24 cellular contexts compared by ENCODE assay signal in the genomic region with DNA sequence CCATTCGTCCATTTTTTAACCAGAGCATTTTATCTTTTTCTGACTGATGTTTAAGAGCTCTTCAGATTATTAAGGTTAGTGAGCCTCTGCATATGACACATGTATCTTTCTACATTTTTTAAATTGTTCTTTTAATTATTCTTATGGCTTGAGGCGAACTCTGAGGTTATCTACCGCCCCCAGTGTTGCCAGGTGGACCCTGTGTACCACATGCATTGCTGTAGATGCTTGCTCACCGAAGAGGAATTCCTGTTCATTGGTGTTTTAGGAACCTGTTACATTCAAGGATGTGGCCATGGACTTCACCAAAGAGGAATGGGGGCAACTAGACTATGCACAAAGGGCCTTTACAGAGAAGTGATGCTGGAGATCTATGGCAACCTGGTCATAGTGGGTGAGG. TPM values are rescaled to one million over a fixed set of nuclear protein-coding genes. Genes with fewer than 3 reads are reported as not detected.
A peak's percentile ranks its signal among the peaks of the same experiment; 100 is the strongest.
DNase-seq lines count a peak whose midpoint lies in the region; ATAC-seq, FAIRE-seq and TF ChIP-seq lines count a peak whose summit lies in the region.
"Had no signal": no experiment of that assay in that cellular context is flagged by ENCODE, and none has a peak within 500 bp of the region (broad histone marks: within the 10 kb centered on the region; RNA-seq: fewer than 3 reads in every experiment).

No MANE protein-coding gene starts in this region.

- FAIRE-seq in HepG2 (lab: Jason Lieb, UNC), result no peak
- FAIRE-seq: A549, G401.6, GM12892, H1 had no signal

- H3K9me3 ChIP-seq in HepG2 (ENCODE audit: low read length) (no peaks in the 10 kb centered on the region), right lobe of liver (no peaks in the 10 kb centered on the region), trophoblast cell (ENCODE audit: insufficient read depth, low read depth, low read length) (peaks cover 3% of the 10 kb centered on the region), gastroesophageal sphincter (no peaks in the 10 kb centered on the region)
- H3K9me3 ChIP-seq: A549, BE2C had no signal

- no peaks in the 10 kb centered on the region for H3K79me1 ChIP-seq in trophoblast cell (ENCODE audit: low read length)

- TF ChIP-seq CTCF in HepG2 (CRISPR knock-in tag; IDR thresholded peaks at IDR 0.05), result no peak
- TF ChIP-seq CTCF in right lobe of liver (IDR thresholded peaks at IDR 0.05), result no peak
- no peak for TF ChIP-seq CTCF in gastroesophageal sphincter (IDR thresholded peaks at IDR 0.05)

- H3K79me2 ChIP-seq in HepG2 (ENCODE audit: insufficient read depth, low read length) (no peaks in the 10 kb centered on the region), trophoblast cell (ENCODE audit: control insufficient read depth, insufficient read depth, low read length, poor library complexity) (no peaks in the 10 kb centered on the region)

- H3K4me1 ChIP-seq in HepG2 (ENCODE audit: insufficient read depth, low read length) (peaks cover 6% of the 10 kb centered on the region; the same call in 1 of the 2 replicates), right lobe of liver (peaks cover 0 to 6% (median 0%) of the 10 kb centered on the region in 4 donors), trophoblast cell (ENCODE audit: control insufficient read depth in 1 of 2, insufficient read depth in 2 of 2, low read length in 2 of 2) (no peaks in the 10 kb centered on the region), gastroesophageal sphincter (no peaks in the 10 kb centered on the region)
- H3K4me1 ChIP-seq: A549; BE2C; BLaER1 treated with 17β-estradiol and CSF1 and Interleukin-3, amounts not matched to agents 10 nM and 100 nM had no signal

- no peaks in the 10 kb centered on the region for H4K20me1 ChIP-seq in HepG2 (ENCODE audit: insufficient read depth, low read length)
- H4K20me1 ChIP-seq: BLaER1 treated with 17β-estradiol and CSF1 and Interleukin-3, amounts not matched to agents 10 nM and 100 nM had no signal

- no peak overlapping the region for H4K91ac ChIP-seq in trophoblast cell (ENCODE audit: low read depth, low read length)

- H3K9ac ChIP-seq in HepG2 (ENCODE audit: insufficient read depth, low read depth, low read length), result no peak overlapping the region
- no peak overlapping the region for H3K9ac ChIP-seq in trophoblast cell (ENCODE audit: low read length)
- H3K9ac ChIP-seq: BLaER1 treated with 17β-estradiol and CSF1 and Interleukin-3, amounts not matched to agents 10 nM and 100 nM; GM23248 had no signal

- no peak overlapping the region for H3K4me3 ChIP-seq in HepG2 (replicated peaks in 1 of 3; ENCODE audit: insufficient read depth in 1 of 3, low read depth in 2 of 3, low read length in 3 of 3)
- no peak overlapping the region for H3K4me3 ChIP-seq in right lobe of liver
- no peak overlapping the region for H3K4me3 ChIP-seq in trophoblast cell (ENCODE audit: low read depth, low read length)
- no peak overlapping the region for H3K4me3 ChIP-seq in gastroesophageal sphincter
- H3K4me3 ChIP-seq: A549; BLaER1 treated with 17β-estradiol and CSF1 and Interleukin-3, amounts not matched to agents 10 nM and 100 nM; GM23248 had no signal

- TF ChIP-seq EP300 in HepG2 (IDR thresholded peaks at IDR 0.05; ENCODE audit: low read depth in 2 of 2, low read length in 2 of 2) (no peak), HepG2 (CRISPR knock-in tag; IDR thresholded peaks at IDR 0.05; ENCODE audit: borderline replicate concordance) (no peak), gastroesophageal sphincter (IDR thresholded peaks at IDR 0.05) (no peak)

- no TSS peak for BruUV-seq in HepG2 (replicated peaks; lab: Mats Ljungman, UMichigan)

- no peak overlapping the region for H2BK5ac ChIP-seq in trophoblast cell (ENCODE audit: low read depth, low read length, poor library complexity)

- no peak overlapping the region for H2AFZ ChIP-seq in HepG2 (ENCODE audit: low read length)
- no peak overlapping the region for H2AFZ ChIP-seq in trophoblast cell (ENCODE audit: insufficient read depth, low read length, poor library complexity)
- H2AFZ ChIP-seq: GM23248 had no signal

- intact Hi-C loops in HepG2 (cut with micrococcal nuclease; ENCODE audit: unreplicated experiment), result no loop called here
- intact Hi-C loops in right lobe of liver (cut with DNase I), result no loop called here

- H2BK12ac ChIP-seq in trophoblast cell (ENCODE audit: low read length), result no peak overlapping the region

- ATAC-seq in HepG2 (peak; percentile 44; the same call in 1 of the 3 replicates), right lobe of liver (no peak), gastroesophageal sphincter (no peak)
- ATAC-seq: A549, HCT116 had no signal

- H2AK5ac ChIP-seq in trophoblast cell (ENCODE audit: low read length), result no peak overlapping the region

- POLR2A ChIA-PET in HepG2 (lab: Yijun Ruan, JAX), result no interaction called here

- no peaks in the 10 kb centered on the region for H3K27me3 ChIP-seq in HepG2 (ENCODE audit: control insufficient read depth in 1 of 2, insufficient read depth in 2 of 2, low read length in 2 of 2)
- no peaks in the 10 kb centered on the region for H3K27me3 ChIP-seq in right lobe of liver
- no peaks in the 10 kb centered on the region for H3K27me3 ChIP-seq in trophoblast cell (ENCODE audit: insufficient read depth, low read length)
- H3K27me3 ChIP-seq in gastroesophageal sphincter, result peaks cover 5% of the 10 kb centered on the region
- H3K27me3 ChIP-seq: BE2C; BLaER1 treated with 17β-estradiol and CSF1 and Interleukin-3, amounts not matched to agents 10 nM and 100 nM had no signal

- no peak overlapping the region for H3K23ac ChIP-seq in trophoblast cell (ENCODE audit: low read length)

- no peak overlapping the region for H4K8ac ChIP-seq in trophoblast cell (ENCODE audit: low read depth, low read length)

- H2BK120ac ChIP-seq in trophoblast cell (ENCODE audit: insufficient read depth, low read length, poor library complexity), result no peak overlapping the region

- no peak overlapping the region for H3K4ac ChIP-seq in trophoblast cell (ENCODE audit: low read depth, low read length)

- no peak for TF ChIP-seq RAD21 in HepG2 (CRISPR knock-in tag; IDR thresholded peaks at IDR 0.05)

- 21% methylated on average over 4 of the region's 4 CpGs for WGBS in HepG2 (ENCODE audit: low lambda C conversion rate)
- 75% methylated on average over 4 of the region's 4 CpGs for WGBS in right lobe of liver (ENCODE audit: insufficient coverage, low coverage, low lambda C conversion rate, missing lambda C conversion rate)
- WGBS in trophoblast cell (ENCODE audit: extremely low coverage, insufficient coverage, insufficient read length), result no CpG with 5 or more reads among the region's 4 CpGs
- WGBS in gastroesophageal sphincter (ENCODE audit: low coverage in 1 of 2), 2 donors, result 63 to 71% methylated on average over 1 to 4 of the region's 4 CpGs

- in situ Hi-C loops in HepG2 (cut with HindIII; ENCODE audit: extremely low pct_ligation_motif_present, low pct_unique_long_range_greater_than_20kb), result no loop called here

- DNase-seq in HepG2 (ENCODE audit: low spot score) (no peak), right lobe of liver (no peak), RPMI7951 (ENCODE audit: low read depth) (peak; percentile 5), trophoblast cell (peak; percentile 63 to 79), cortex of kidney (lab: John Stamatoyannopoulos, UW) (no peak), KG1 (lab: John Stamatoyannopoulos, UW) (no peak)
- DNase-seq: 8988T; ACHN; AML-193; BE2C; Calu3; CD4-positive, alpha-beta T cell; CD8-positive, alpha-beta memory T cell; DMS53; DMS79 treated with DMSO at 0.1 percent for 48 hours; GM23248; H7 had no signal

- H4K12ac ChIP-seq in trophoblast cell (ENCODE audit: low read depth, low read length), result no peak overlapping the region

- no peak overlapping the region for H3K18ac ChIP-seq in trophoblast cell (ENCODE audit: low read length)

- CTCF ChIA-PET in HepG2 (lab: Yijun Ruan, JAX; ENCODE audit: low intra/inter-chr PET ratio, low total read pairs), result no interaction called here

- H3K36me3 ChIP-seq in HepG2 (replicated peaks in 1 of 2; ENCODE audit: control insufficient read depth in 1 of 2, insufficient read depth in 2 of 2, low read length in 2 of 2) (no peaks in the 10 kb centered on the region), right lobe of liver (no peaks in the 10 kb centered on the region), trophoblast cell (ENCODE audit: control insufficient read depth in 1 of 2, insufficient read depth in 2 of 2, low read length in 2 of 2) (no peaks in the 10 kb centered on the region), gastroesophageal sphincter (no peaks in the 10 kb centered on the region)
- H3K36me3 ChIP-seq: BE2C; BLaER1 treated with 17β-estradiol and CSF1 and Interleukin-3, amounts not matched to agents 10 nM and 100 nM had no signal

- no peak overlapping the region for H3K27ac ChIP-seq in HepG2 (ENCODE audit: extremely low read length, insufficient read depth, low read length)
- no peak overlapping the region for H3K27ac ChIP-seq in right lobe of liver
- H3K27ac ChIP-seq in trophoblast cell (ENCODE audit: low read depth, low read length), result no peak overlapping the region
- no peak overlapping the region for H3K27ac ChIP-seq in gastroesophageal sphincter
- H3K27ac ChIP-seq: A549; BLaER1 treated with 17β-estradiol and CSF1 and Interleukin-3, amounts not matched to agents 10 nM and 100 nM; GM23248 had no signal

- no peak overlapping the region for H3K14ac ChIP-seq in trophoblast cell (ENCODE audit: low read length)

- TF ChIP-seq POLR2A in HepG2 (IDR thresholded peaks at IDR 0.05; ENCODE audit: insufficient read depth in 1 of 2, low read depth in 2 of 2, low read length in 2 of 2) (no peak), right lobe of liver (IDR thresholded peaks at IDR 0.05) (no peak), gastroesophageal sphincter (IDR thresholded peaks at IDR 0.05) (no peak)

- H3K4me2 ChIP-seq in HepG2 (ENCODE audit: low read depth, low read length) (no peak overlapping the region), trophoblast cell (ENCODE audit: low read length) (no peak overlapping the region)
- H3K4me2 ChIP-seq: A549; BLaER1 treated with 17β-estradiol and CSF1 and Interleukin-3, amounts not matched to agents 10 nM and 100 nM had no signal

RNA-seq across cellular contexts. Expression of a gene that starts 31.8 kb away (rescaled TPM):
- total RNA-seq in HepG2 (2016; rRNA removed; fragmentation: Illumina TruSeq; extraction: Trizol), result 15.2 and 18.8 TPM in 2 replicates
- 3.7 and 4.1 TPM in 2 replicates for total RNA-seq in HepG2 (2016; cell fraction: cytosol; rRNA removed; fragmentation: Illumina TruSeq; extraction: Trizol; ENCODE audit: low read depth)
- 12.6 and 19.3 TPM in 2 replicates for total RNA-seq in HepG2 (2016; cell fraction: insoluble cytoplasmic fraction; rRNA removed; fragmentation: Illumina TruSeq; extraction: Trizol)
- 7.5 and 8.9 TPM in 2 replicates for total RNA-seq in HepG2 (2016; cell fraction: membrane; rRNA removed; fragmentation: Illumina TruSeq; extraction: Trizol)
- 8.7 and 15.6 TPM in 2 replicates for total RNA-seq in HepG2 (2016; cell fraction: nucleus; rRNA removed; fragmentation: Illumina TruSeq; extraction: Trizol)
- polyA plus RNA-seq in HepG2 (2011; rRNA removed), result 6.3 and 6.5 TPM in 2 replicates
- 4.2 and 4.9 TPM in 2 replicates for polyA plus RNA-seq in HepG2 (2011; cell fraction: cytosol; rRNA removed)
- 5.2 and 7.7 TPM in 2 replicates for polyA plus RNA-seq in HepG2 (2011; cell fraction: nucleus; rRNA removed)
- 5.0 and 7.1 TPM in 2 replicates for polyA plus RNA-seq in HepG2 (2012)
- polyA plus RNA-seq in HepG2 (2016; cell fraction: cytosol; fragmentation: Illumina TruSeq; extraction: Trizol; ENCODE audit: low read depth), result 0.60 and 0.77 TPM in 2 replicates
- 10.5 and 10.8 TPM in 2 replicates for polyA plus RNA-seq in HepG2 (2016; cell fraction: insoluble cytoplasmic fraction; fragmentation: Illumina TruSeq; extraction: Trizol; ENCODE audit: low read depth)
- 1.4 and 1.5 TPM in 2 replicates for polyA plus RNA-seq in HepG2 (2016; cell fraction: membrane; fragmentation: Illumina TruSeq; extraction: Trizol; ENCODE audit: low read depth)
- 14.7 and 15.9 TPM in 2 replicates for polyA plus RNA-seq in HepG2 (2016; cell fraction: nucleus; fragmentation: Illumina TruSeq; extraction: Trizol; ENCODE audit: insufficient read depth, low read depth)
- 1.1 and 4.1 TPM in 2 replicates for polyA minus RNA-seq in HepG2 (2011; rRNA and poly(A)+ RNA removed; ENCODE audit: low replicate concordance)
- polyA minus RNA-seq in HepG2 (2011; cell fraction: cytosol; rRNA and poly(A)+ RNA removed), result 4.4 and 6.0 TPM in 2 replicates
- 6.6 and 17.4 TPM in 2 replicates for polyA minus RNA-seq in HepG2 (2011; cell fraction: nucleus; rRNA and poly(A)+ RNA removed)
- 10 to 100 TPM in 2 of 6 experiments, 1 to 10 TPM in 4; 6.0 to 11.0 (median 8.6) TPM for total RNA-seq in right lobe of liver
- total RNA-seq in RPMI7951 (2014; rRNA removed; shearing (Covaris generic)), result 7.6 and 9.7 TPM in 2 replicates
- 2.6 and 3.3 TPM in 2 replicates for polyA plus RNA-seq in trophoblast cell (2013)
- 10 to 100 TPM in 1 of 4 donors, 1 to 10 TPM in 3; 2.3 to 11.5 (median 5.0) TPM for total RNA-seq in gastroesophageal sphincter

RNA-seq across cellular contexts. Expression of a gene that starts 54.7 kb away (rescaled TPM):
- total RNA-seq in HepG2 (2016; rRNA removed; fragmentation: Illumina TruSeq; extraction: Trizol), result 20.5 and 29.6 TPM in 2 replicates
- 11.4 and 12.7 TPM in 2 replicates for total RNA-seq in HepG2 (2016; cell fraction: cytosol; rRNA removed; fragmentation: Illumina TruSeq; extraction: Trizol; ENCODE audit: low read depth)
- total RNA-seq in HepG2 (2016; cell fraction: insoluble cytoplasmic fraction; rRNA removed; fragmentation: Illumina TruSeq; extraction: Trizol), result 20.3 and 25.9 TPM in 2 replicates
- 17.4 and 20.4 TPM in 2 replicates for total RNA-seq in HepG2 (2016; cell fraction: membrane; rRNA removed; fragmentation: Illumina TruSeq; extraction: Trizol)
- total RNA-seq in HepG2 (2016; cell fraction: nucleus; rRNA removed; fragmentation: Illumina TruSeq; extraction: Trizol), result 13.8 and 19.7 TPM in 2 replicates
- polyA plus RNA-seq in HepG2 (2011; rRNA removed), result 7.4 and 9.9 TPM in 2 replicates
- 6.0 and 7.8 TPM in 2 replicates for polyA plus RNA-seq in HepG2 (2011; cell fraction: cytosol; rRNA removed)
- 12.7 and 15.3 TPM in 2 replicates for polyA plus RNA-seq in HepG2 (2011; cell fraction: nucleus; rRNA removed)
- 10.0 and 11.0 TPM in 2 replicates for polyA plus RNA-seq in HepG2 (2012)
- 2.0 TPM in 2 replicates for polyA plus RNA-seq in HepG2 (2016; cell fraction: cytosol; fragmentation: Illumina TruSeq; extraction: Trizol; ENCODE audit: low read depth)
- polyA plus RNA-seq in HepG2 (2016; cell fraction: insoluble cytoplasmic fraction; fragmentation: Illumina TruSeq; extraction: Trizol; ENCODE audit: low read depth), result 22.8 and 23.7 TPM in 2 replicates
- polyA plus RNA-seq in HepG2 (2016; cell fraction: membrane; fragmentation: Illumina TruSeq; extraction: Trizol; ENCODE audit: low read depth), result 4.2 and 4.4 TPM in 2 replicates
- polyA plus RNA-seq in HepG2 (2016; cell fraction: nucleus; fragmentation: Illumina TruSeq; extraction: Trizol; ENCODE audit: insufficient read depth, low read depth), result 25.6 and 29.3 TPM in 2 replicates
- polyA minus RNA-seq in HepG2 (2011; rRNA and poly(A)+ RNA removed; ENCODE audit: low replicate concordance), result 6.6 and 10.1 TPM in 2 replicates
- polyA minus RNA-seq in HepG2 (2011; cell fraction: cytosol; rRNA and poly(A)+ RNA removed), result 4.1 and 6.1 TPM in 2 replicates
- 12.4 and 14.7 TPM in 2 replicates for polyA minus RNA-seq in HepG2 (2011; cell fraction: nucleus; rRNA and poly(A)+ RNA removed)
- total RNA-seq in right lobe of liver, result 1 to 10 TPM; 2.5 to 7.7 (median 3.9) TPM
- total RNA-seq in RPMI7951 (2014; rRNA removed; shearing (Covaris generic)), result 11.5 and 15.3 TPM in 2 replicates
- 5.7 and 5.8 TPM in 2 replicates for polyA plus RNA-seq in trophoblast cell (2013)
- total RNA-seq in gastroesophageal sphincter, result 1 to 10 TPM; 5.4 to 8.8 (median 8.0) TPM

Comparison
In these comparisons a context has a peak if more than half of its experiments do, and no peak if none do; other contexts are left out.
1. DNase-seq: peak in RPMI7951 (single experiment) and trophoblast cell (2 of 2); none in HepG2 (single experiment), right lobe of liver (0 of 3), cortex of kidney (single experiment) and KG1 (single experiment).